ENCODE assay signal across 8 cellular contexts in genomic region chr13:94656766-94657165, GRCh38.
A peak's percentile ranks its signal among the peaks of the same experiment; 100 is the strongest.
DNase-seq lines count a peak whose midpoint lies in the region; ATAC-seq and TF ChIP-seq lines count a peak whose summit lies in the region.

No MANE protein-coding gene starts in this region.

- H3K4me2 ChIP-seq in MM.1S (ENCODE audit: low read depth, low read length): no peak overlapping the region

- H3K4me1 ChIP-seq in MM.1S (ENCODE audit: low read length): peaks cover 3% of the 10 kb centered on the region; the same call in 1 of the 2 replicates

- no peaks in the 10 kb centered on the region for H3K79me2 ChIP-seq in MM.1S (ENCODE audit: low read length)

- ATAC-seq in GM21737 (IDR thresholded peaks at IDR 0.05; ENCODE audit: unreplicated experiment): peak; percentile 79

- H3K9me2 ChIP-seq in MM.1S (replicated peaks; ENCODE audit: insufficient read depth, low read length): no peaks in the 10 kb centered on the region

- TF ChIP-seq CTCF in GM13976 (IDR thresholded peaks at IDR 0.05; ENCODE audit: borderline replicate concordance, control extremely low read depth, extremely low read depth, insufficient read depth, missing control alignments) (no peak), MM.1S (IDR thresholded peaks at IDR 0.05; ENCODE audit: low read length) (no peak), foreskin fibroblast (IDR thresholded peaks at IDR 0.05; ENCODE audit: low read depth, low read length) (peak; percentile 4)

- no peaks in the 10 kb centered on the region for H3F3A ChIP-seq in MM.1S (ENCODE audit: insufficient read depth, low read length)

- no peaks in the 10 kb centered on the region for H4K20me1 ChIP-seq in MM.1S (ENCODE audit: insufficient read depth, low read length)

- no peak overlapping the region for H3K4me3 ChIP-seq in MM.1S (ENCODE audit: low read length)
- no peak overlapping the region for H3K4me3 ChIP-seq in foreskin fibroblast (ENCODE audit: low read depth in 1 of 2, low read length in 2 of 2)

- H3K27me3 ChIP-seq in MM.1S (replicated peaks; ENCODE audit: insufficient read depth, low read length): no peaks in the 10 kb centered on the region

- no peaks in the 10 kb centered on the region for H3K36me3 ChIP-seq in MM.1S (replicated peaks; ENCODE audit: insufficient read depth, low read length)

- H2AFZ ChIP-seq in MM.1S (ENCODE audit: low read length): no peak overlapping the region

- in situ Hi-C loops in GM13976 (cut with MboI; ENCODE audit: low sequenced_read_pairs, unreplicated experiment): no loop called here

- H3K9ac ChIP-seq in MM.1S (ENCODE audit: low read length): no peak overlapping the region

- no peak overlapping the region for H3K27ac ChIP-seq in MM.1S (ENCODE audit: low read length)

- H3K9me3 ChIP-seq in MM.1S (replicated peaks; ENCODE audit: insufficient read depth, low read length): no peaks in the 10 kb centered on the region

- DNase-seq in GM13976 (ENCODE audit: low spot score) (peak; percentile 42), MM.1S (peak; percentile 44), foreskin fibroblast (peak; percentile 93 to 94), NCI-H774 (lab: John Stamatoyannopoulos, UW) (no peak), Ammon's horn (ENCODE audit: low spot score) (no peak), cerebellar cortex (ENCODE audit: low spot score) (no peak), NCI-H446 (lab: John Stamatoyannopoulos, UW) (no peak)

Comparison
In these comparisons a context has a peak if more than half of its experiments do, and no peak if none do; other contexts are left out.
1. DNase-seq: peak in GM13976 (single experiment), MM.1S (single experiment) and foreskin fibroblast (2 of 2); none in NCI-H774 (single experiment), Ammon's horn (single experiment), cerebellar cortex (single experiment) and NCI-H446 (0 of 2).